ENCODE assay signal across 1 cellular context in the genomic region with DNA sequence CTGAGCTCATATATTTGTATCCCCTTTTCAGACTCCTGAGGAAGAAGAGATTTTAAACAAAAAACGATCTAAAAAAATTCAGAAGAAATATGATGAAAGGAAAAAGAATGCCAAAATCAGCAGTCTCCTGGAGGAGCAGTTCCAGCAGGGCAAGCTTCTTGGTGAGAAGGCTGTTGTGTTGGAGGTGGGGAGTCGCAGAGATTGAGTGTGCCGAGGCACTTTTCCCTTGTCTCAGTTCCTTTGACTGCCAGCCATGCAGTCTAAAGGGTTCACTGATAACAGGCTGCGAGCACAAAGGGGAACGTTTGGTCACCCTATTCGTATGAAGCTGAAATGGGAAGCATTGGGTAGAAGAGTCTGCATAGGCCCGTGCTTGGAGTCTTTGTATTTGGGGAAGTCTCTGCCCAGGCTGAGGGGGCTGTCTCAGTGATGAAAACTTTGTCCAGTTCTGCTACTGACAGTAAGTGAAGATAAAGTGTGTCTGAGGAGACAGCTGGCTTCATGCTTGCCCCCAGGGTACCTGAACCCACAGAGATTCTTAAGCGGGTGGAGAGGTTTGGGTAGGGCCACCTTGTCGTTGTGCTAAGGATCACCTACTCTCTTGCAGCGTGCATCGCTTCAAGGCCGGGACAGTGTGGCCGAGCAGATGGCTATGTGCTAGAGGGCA.
TF ChIP-seq lines count a peak whose summit lies in the region.

No MANE protein-coding gene starts in this region.

TF ChIP-seq in IMR-90, 13 proteins besides CTCF, POLR2A, EP300 and RAD21:
- no peak for TF ChIP-seq RFX5 (IDR thresholded peaks at IDR 0.05; ENCODE audit: low read depth, low read length)
- TF ChIP-seq CEBPB (IDR thresholded peaks at IDR 0.05; ENCODE audit: low read depth, low read length), result no peak
- TF ChIP-seq MAZ (IDR thresholded peaks at IDR 0.05; ENCODE audit: borderline replicate concordance, low read depth, low read length), result no peak
- TF ChIP-seq CHD1 (IDR thresholded peaks at IDR 0.05; ENCODE audit: low read depth, low read length), result no peak
- no peak for TF ChIP-seq MXI1 (IDR thresholded peaks at IDR 0.05; ENCODE audit: borderline replicate concordance, low read depth, low read length)
- TF ChIP-seq FOS (IDR thresholded peaks at IDR 0.05; ENCODE audit: low read depth, low read length), result no peak
- no peak for TF ChIP-seq SMC3 (IDR thresholded peaks at IDR 0.05; ENCODE audit: low read depth, low read length)
- TF ChIP-seq RCOR1 (IDR thresholded peaks at IDR 0.05; ENCODE audit: insufficient replicate concordance, low read length), result no peak
- TF ChIP-seq, protein P1, sequence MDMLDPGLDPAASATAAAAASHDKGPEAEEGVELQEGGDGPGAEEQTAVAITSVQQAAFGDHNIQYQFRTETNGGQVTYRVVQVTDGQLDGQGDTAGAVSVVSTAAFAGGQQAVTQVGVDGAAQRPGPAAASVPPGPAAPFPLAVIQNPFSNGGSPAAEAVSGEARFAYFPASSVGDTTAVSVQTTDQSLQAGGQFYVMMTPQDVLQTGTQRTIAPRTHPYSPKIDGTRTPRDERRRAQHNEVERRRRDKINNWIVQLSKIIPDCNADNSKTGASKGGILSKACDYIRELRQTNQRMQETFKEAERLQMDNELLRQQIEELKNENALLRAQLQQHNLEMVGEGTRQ (IDR thresholded peaks at IDR 0.05; ENCODE audit: low read depth, low read length), result no peak
- no peak for TF ChIP-seq NFE2L2 (IDR thresholded peaks at IDR 0.05; ENCODE audit: low read depth, low read length)
- no peak for TF ChIP-seq BHLHE40 (IDR thresholded peaks at IDR 0.05; ENCODE audit: low read depth, low read length)
